In genomic region chr5:3092664-3093063, GRCh38 we compare ENCODE assay signal across 25 cellular contexts.
"Had no signal": no experiment of that assay in that cellular context is flagged by ENCODE, and none has a peak within 500 bp of the region (broad histone marks: within the 10 kb centered on the region; RNA-seq: fewer than 3 reads in every experiment).

No MANE protein-coding gene starts in this region.

- H3K36me3 ChIP-seq: ovary, prostate gland, stomach, thyroid gland, upper lobe of left lung, vagina had no signal

- ATAC-seq: activated CD4-positive, alpha-beta T cell treated with anti-CD3 and anti-CD28 coated beads for 36 hours; activated CD8-positive, alpha-beta T cell treated with anti-CD3 and anti-CD28 coated beads, Interleukin-2, amount 10 ng/mL, durations not matched to agents 7 days and 5 days; activated T-cell treated with anti-CD3 and anti-CD28 coated beads, Interleukin-2, amount 50 U/mL, for 72 hours; left lobe of liver; stimulated activated naive B cell treated with anti-CD40 and anti-IgM and Interleukin-4, amounts not matched to agents 10 μg/mL and 1 μg/mL and 100 μg/mL, for 72 hours had no signal

- H3K27me3 ChIP-seq: ovary, stomach, thyroid gland, upper lobe of left lung, vagina had no signal

- DNase-seq: activated CD4-positive, alpha-beta T cell treated with anti-CD3 and anti-CD28 coated beads for 36 hours; activated CD4-positive, CD25-positive, alpha-beta regulatory T cell; activated CD8-positive, alpha-beta T cell treated with anti-CD3 and anti-CD28 coated beads, Interleukin-2, amount 10 ng/mL, durations not matched to agents 7 days and 5 days; activated naive CD4-positive, alpha-beta T cell; activated T-cell treated with anti-CD3 and anti-CD28 coated beads for 4 hours; activated T-cell treated with anti-CD3 and anti-CD28 coated beads, Interleukin-2, amount 50 U/mL, for 72 hours; aorta; caudate nucleus; foreskin fibroblast; hypothalamus; immature natural killer cell; naive B cell; nephron progenitor cell; ovary; retina; stimulated activated CD4-positive, alpha-beta T cell treated with anti-CD3 and anti-CD28 coated beads, Interleukin-1b, Interleukin-23, amount 100 ng/mL, for 48 hours; stimulated activated naive B cell treated with anti-CD40 and anti-IgM and Interleukin-4, amounts not matched to agents 10 μg/mL and 1 μg/mL and 100 μg/mL, for 72 hours; stomach; T-helper 1 cell; thyroid gland; upper lobe of left lung had no signal

- H3K9me3 ChIP-seq: ovary, prostate gland, stomach, thyroid gland, upper lobe of left lung, vagina had no signal

- H3K4me1 ChIP-seq: prostate gland, stomach, thyroid gland, upper lobe of left lung, vagina had no signal

- H3K4me3 ChIP-seq: ovary, prostate gland, smooth muscle cell, stomach, thyroid gland, upper lobe of left lung, vagina had no signal

- H3K27ac ChIP-seq: ovary, prostate gland, stomach, thyroid gland, upper lobe of left lung, vagina had no signal
